In genomic region chr11:126989942-126990715, GRCh38 we compare ENCODE assay signal across 8 cellular contexts. TPM values are rescaled to one million over a fixed set of nuclear protein-coding genes. Genes with fewer than 3 reads are reported as not detected.
DNase-seq lines count a peak whose midpoint lies in the region; ATAC-seq and TF ChIP-seq lines count a peak whose summit lies in the region.

No MANE protein-coding gene starts in this region.

- DNase-seq in Daoy (ENCODE audit: low read depth) (peak; percentile 88), M059J (ENCODE audit: low read depth) (peak; percentile 79), SK-MEL-5 (ENCODE audit: low read depth, low spot score) (peak; percentile 61), heart right ventricle (peak; percentile 65 to 68), pulmonary artery endothelial cell (ENCODE audit: low read depth, low spot score) (peak; percentile 13)
- DNase-seq in activated naive CD8-positive, alpha-beta T cell treated with anti-CD3 and anti-CD28 coated beads, Interleukin-2, amount 50 U/mL, for 16 hours (ENCODE audit: low read depth, low spot score), result peak; percentile 10

- no peak overlapping the region for H3K4me3 ChIP-seq in heart right ventricle

- in situ Hi-C loops in SK-MEL-5 (cut with HindIII; ENCODE audit: low pct_unique_long_range_greater_than_20kb, low sequenced_read_pairs), result no loop called here

- ATAC-seq in GM21786 (IDR thresholded peaks at IDR 0.05; ENCODE audit: unreplicated experiment) (peak; percentile 80), heart right ventricle (peak; percentile 73 to 88 (median 84)), GM18870 (IDR thresholded peaks at IDR 0.05; ENCODE audit: unreplicated experiment) (no peak)

- WGBS in heart right ventricle, 2 donors, result 18 to 24% methylated on average over 20 to 22 of the region's 22 CpGs

- peak; percentile 77 to 94 (median 91) for TF ChIP-seq CTCF in heart right ventricle (IDR thresholded peaks at IDR 0.05)

- H3K9me3 ChIP-seq in heart right ventricle, result no peaks in the 10 kb centered on the region

- H3K36me3 ChIP-seq in heart right ventricle, result no peaks in the 10 kb centered on the region

- peaks cover 5 to 77% (median 33%) of the 10 kb centered on the region in 7 donors for H3K27me3 ChIP-seq in heart right ventricle

- no peaks in the 10 kb centered on the region for H3K4me1 ChIP-seq in heart right ventricle

- no peak overlapping the region for H3K27ac ChIP-seq in heart right ventricle

- intact Hi-C loops in heart right ventricle (cut with DNase I), result loop anchor here (2.0 to 10.0 kb wide), 10 partner anchors 273 to 679 kb away; no protein-coding TSS in a partner anchor

RNA-seq across cellular contexts. Expression of gene KIRREL3, which starts 10.4 kb away (rescaled TPM):
- total RNA-seq in Daoy (2014; rRNA removed; shearing (Covaris generic)), result 2.4 and 4.1 TPM in 2 replicates
- 7.1 and 9.8 TPM in 2 replicates for total RNA-seq in M059J (2014; rRNA removed; shearing (Covaris generic))
- total RNA-seq in SK-MEL-5 (2014; rRNA removed; shearing (Covaris generic)), result not detected in 2 replicates
- not detected in 2 replicates for polyA plus RNA-seq in SK-MEL-5 (2015; cell fraction: cytosol; rRNA removed)
- not detected in 2 replicates for polyA plus RNA-seq in SK-MEL-5 (2015; cell fraction: nucleus; rRNA removed)
- total RNA-seq in heart right ventricle, result under 1 TPM; 0.13 to 0.58 (median 0.30) TPM
- polyA plus RNA-seq in heart right ventricle, result under 1 TPM; 0.20 to 0.29 TPM
- not detected in 2 replicates for total RNA-seq in pulmonary artery endothelial cell

Comparison
In these comparisons a context has a peak if more than half of its experiments do, and no peak if none do; other contexts are left out.
1. DNase-seq: peak in every context shown above with its lines; median percentile 88 in Daoy; 79 in M059J; 66 in heart right ventricle; 61 in SK-MEL-5; 13 in pulmonary artery endothelial cell; 10 in activated naive CD8-positive, alpha-beta T cell treated with anti-CD3 and anti-CD28 coated beads, Interleukin-2, amount 50 U/mL, for 16 hours.